21 cellular contexts compared by ENCODE assay signal in genomic region chr20:62060631-62061541, GRCh38. TPM values are rescaled to one million over a fixed set of nuclear protein-coding genes. Genes with fewer than 3 reads are reported as not detected.
DNase-seq lines count a peak whose midpoint lies in the region; ATAC-seq and TF ChIP-seq lines count a peak whose summit lies in the region.
"Had no signal": no experiment of that assay in that cellular context is flagged by ENCODE, and none has a peak within 500 bp of the region (broad histone marks: within the 10 kb centered on the region; RNA-seq: fewer than 3 reads in every experiment).

No MANE protein-coding gene starts in this region.

- H3K36me3 ChIP-seq in CD4-positive, CD25-positive, alpha-beta regulatory T cell (ENCODE audit: control insufficient read depth, insufficient read depth, low read length), result no peaks in the 10 kb centered on the region
- H3K36me3 ChIP-seq in esophagus muscularis mucosa, result no peaks in the 10 kb centered on the region
- H3K36me3 ChIP-seq: SJCRH30 had no signal

- ATAC-seq in CD4-positive, CD25-positive, alpha-beta regulatory T cell (ENCODE audit: low read depth in 2 of 2), result no peak
- ATAC-seq: GM12878 had no signal

- no peak for TF ChIP-seq EP300 in esophagus muscularis mucosa (IDR thresholded peaks at IDR 0.05)

- WGBS in esophagus muscularis mucosa, result 93% methylated on average over 12 of the region's 12 CpGs

- H3K4me1 ChIP-seq in CD4-positive, CD25-positive, alpha-beta regulatory T cell (ENCODE audit: control insufficient read depth, insufficient read depth, low read length, poor library complexity, severe bottlenecking), result peaks cover 39% of the 10 kb centered on the region
- H3K4me1 ChIP-seq in esophagus muscularis mucosa, result peaks cover 19 to 39% (median 25%) of the 10 kb centered on the region in 4 donors
- H3K4me1 ChIP-seq: SJCRH30 had no signal

- TF ChIP-seq CTCF in RWPE1 (conservative IDR thresholded peaks at IDR 0.05; ENCODE audit: low read depth) (no peak), neural crest cell (conservative IDR thresholded peaks at IDR 0.05) (no peak), esophagus muscularis mucosa (IDR thresholded peaks at IDR 0.05) (no peak)

- DNase-seq in CD4-positive, CD25-positive, alpha-beta regulatory T cell, result no peak
- peak; percentile 18 for DNase-seq in D341Med (ENCODE audit: low spot score)
- DNase-seq in RWPE1 (ENCODE audit: low spot score), result no peak
- DNase-seq in neural crest cell (ENCODE audit: low read depth, low spot score), result no peak
- DNase-seq in DMS 273 (lab: John Stamatoyannopoulos, UW; ENCODE audit: unreplicated experiment), result no peak
- no peak for DNase-seq in GM03348 (ENCODE audit: low spot score)
- DNase-seq in NCI-H446 treated with DMSO at 0.1 percent for 48 hours (lab: John Stamatoyannopoulos, UW), result no peak
- no peak for DNase-seq in esophagus muscularis mucosa (ENCODE audit: extremely low spot score)
- DNase-seq: DMS79 treated with DMSO at 0.1 percent for 48 hours, GM23248, MG63, NCI-H1105, NCI-H187, NCI-H345, NCI-H526 treated with DMSO at 0.1 percent for 48 hours, OCI-M1, RPMI8226, SJCRH30 had no signal

- H3K9me3 Mint-ChIP-seq in CD4-positive, CD25-positive, alpha-beta regulatory T cell, result no peaks in the 10 kb centered on the region
- H3K9me3 Mint-ChIP-seq in neural crest cell, result no peaks in the 10 kb centered on the region
- H3K9me3 Mint-ChIP-seq: CD14-positive monocyte had no signal

- H3K36me3 Mint-ChIP-seq in CD4-positive, CD25-positive, alpha-beta regulatory T cell, result no peaks in the 10 kb centered on the region
- peaks cover 5% of the 10 kb centered on the region for H3K36me3 Mint-ChIP-seq in neural crest cell (ENCODE audit: low read depth)

- no peaks in the 10 kb centered on the region for H3K9me3 ChIP-seq in CD4-positive, CD25-positive, alpha-beta regulatory T cell (ENCODE audit: control insufficient read depth in 2 of 2, low read length in 2 of 2)
- H3K9me3 ChIP-seq in esophagus muscularis mucosa, result no peaks in the 10 kb centered on the region
- H3K9me3 ChIP-seq: MG63, SJCRH30 had no signal

- no peak for TF ChIP-seq POLR2A in esophagus muscularis mucosa (IDR thresholded peaks at IDR 0.05; ENCODE audit: low read depth)

- CTCF ChIA-PET in RWPE1 (lab: Yijun Ruan, JAX), result interaction anchor here (0.6 to 1.0 kb wide), 3 partner anchors 50 to 81 kb away, joined by 3 to 4 read pairs (median 4); no protein-coding TSS in a partner anchor

- no peak overlapping the region for H3K4me3 ChIP-seq in CD4-positive, CD25-positive, alpha-beta regulatory T cell (ENCODE audit: low read depth, low read length)
- no peak overlapping the region for H3K4me3 ChIP-seq in esophagus muscularis mucosa
- H3K4me3 ChIP-seq: GM23248, MG63, SJCRH30 had no signal

- peak overlapping the region in 3 of 4 donors; percentile 22 to 72 (median 51) for H3K4me3 Mint-ChIP-seq in CD4-positive, CD25-positive, alpha-beta regulatory T cell
- peak overlapping the region; percentile 52 for H3K4me3 Mint-ChIP-seq in neural crest cell
- H3K4me3 Mint-ChIP-seq: CD14-positive monocyte had no signal

- H3K27me3 ChIP-seq in CD4-positive, CD25-positive, alpha-beta regulatory T cell (ENCODE audit: control insufficient read depth, insufficient read depth, low read length), result no peaks in the 10 kb centered on the region
- no peaks in the 10 kb centered on the region for H3K27me3 ChIP-seq in esophagus muscularis mucosa
- H3K27me3 ChIP-seq: MG63, SJCRH30 had no signal

- POLR2A ChIA-PET in RWPE1 (lab: Yijun Ruan, JAX; ENCODE audit: low non-redundant PET), result interaction anchor here (0.5 kb wide), 1 partner anchor 49 kb away, joined by 6 read pairs; no protein-coding TSS in a partner anchor

- H3K4me1 Mint-ChIP-seq in CD4-positive, CD25-positive, alpha-beta regulatory T cell, result peaks cover 15 to 67% (median 42%) of the 10 kb centered on the region in 4 donors
- peaks cover 32% of the 10 kb centered on the region for H3K4me1 Mint-ChIP-seq in neural crest cell

- H3K27ac Mint-ChIP-seq in CD4-positive, CD25-positive, alpha-beta regulatory T cell, result peak overlapping the region in 2 of 3 donors; percentile 59 to 86
- no peak overlapping the region for H3K27ac Mint-ChIP-seq in neural crest cell (ENCODE audit: unreplicated experiment)

- H3K27ac ChIP-seq in CD4-positive, CD25-positive, alpha-beta regulatory T cell (ENCODE audit: insufficient read depth, low read length, poor library complexity, severe bottlenecking), result no peak overlapping the region
- H3K27ac ChIP-seq in RWPE1 (peak overlapping the region; percentile 2; the same call in 1 of the 2 replicates), esophagus muscularis mucosa (replicated peaks in 1 of 4) (no peak overlapping the region)
- H3K27ac ChIP-seq: GM23248, KMS-11, SJCRH30 had no signal

- H3K27me3 Mint-ChIP-seq in CD4-positive, CD25-positive, alpha-beta regulatory T cell, result no peaks in the 10 kb centered on the region
- H3K27me3 Mint-ChIP-seq in neural crest cell (ENCODE audit: low read depth), result no peaks in the 10 kb centered on the region

- intact Hi-C loops in esophagus muscularis mucosa (cut with DNase I), result loop anchor here (5.0 kb wide), 2 partner anchors 39 to 76 kb away; no protein-coding TSS in a partner anchor

RNA-seq across cellular contexts. Expression of gene TAF4, which starts 4.8 kb away (rescaled TPM):
- 20.4 TPM for total RNA-seq in CD4-positive, CD25-positive, alpha-beta regulatory T cell
- polyA plus RNA-seq in CD4-positive, CD25-positive, alpha-beta regulatory T cell, result 1 to 10 TPM in 1 of 4 donors, under 1 TPM in 3; 0.76 to 2.6 (median 0.87) TPM
- total RNA-seq in neural crest cell, result 33.6 and 35.1 TPM in 2 replicates
- 10 to 100 TPM; 12.0 to 19.9 (median 16.2) TPM for total RNA-seq in esophagus muscularis mucosa
